3 cellular contexts compared by ENCODE assay signal in genomic region chr17:45436625-45437460, GRCh38.
TF ChIP-seq lines count a peak whose summit lies in the region.

No MANE protein-coding gene starts in this region.

TF ChIP-seq in A549, 52 proteins besides CTCF, POLR2A, EP300 and RAD21:
- peak; percentile 74 for TF ChIP-seq MAFK (IDR thresholded peaks at IDR 0.05; ENCODE audit: partially characterized antibody)
- no peak for TF ChIP-seq REST (IDR thresholded peaks at IDR 0.05)

TF ChIP-seq in IMR-90, 13 proteins besides CTCF, POLR2A, EP300 and RAD21:
- TF ChIP-seq MAZ (IDR thresholded peaks at IDR 0.05; ENCODE audit: borderline replicate concordance, low read depth, low read length): no peak
- TF ChIP-seq NFE2L2 (IDR thresholded peaks at IDR 0.05; ENCODE audit: low read depth, low read length): no peak
- no peak for TF ChIP-seq RFX5 (IDR thresholded peaks at IDR 0.05; ENCODE audit: low read depth, low read length)
- TF ChIP-seq CHD1 (IDR thresholded peaks at IDR 0.05; ENCODE audit: low read depth, low read length): no peak
- TF ChIP-seq SMC3 (IDR thresholded peaks at IDR 0.05; ENCODE audit: low read depth, low read length): no peak
- no peak for TF ChIP-seq USF2 (IDR thresholded peaks at IDR 0.05; ENCODE audit: low read depth, low read length)
- TF ChIP-seq MAFK (IDR thresholded peaks at IDR 0.05; ENCODE audit: low read depth, low read length): peak; percentile 71
- TF ChIP-seq CEBPB (IDR thresholded peaks at IDR 0.05; ENCODE audit: low read depth, low read length): no peak
- TF ChIP-seq FOS (IDR thresholded peaks at IDR 0.05; ENCODE audit: low read depth, low read length): no peak
TF ChIP-seq in IMR-90: peak in this region for 1.

TF ChIP-seq in H1, 55 proteins besides CTCF, POLR2A, EP300 and RAD21:
- TF ChIP-seq POU5F1 (IDR thresholded peaks at IDR 0.05; ENCODE audit: low read depth, low read length) (no peak), TAF7 (optimal IDR thresholded peaks at IDR 0.05; ENCODE audit: borderline replicate concordance, low read depth, low read length) (no peak), JUN (IDR thresholded peaks at IDR 0.05; ENCODE audit: low read depth, low read length) (no peak), HDAC6 (IDR thresholded peaks at IDR 0.05; ENCODE audit: low read depth, low read length) (no peak), RNF2 (IDR thresholded peaks at IDR 0.05; ENCODE audit: borderline replicate concordance, low read depth, low read length, missing control alignments, poor library complexity, severe bottlenecking) (no peak)
